ENCODE assay signal across 8 cellular contexts in the genomic region with DNA sequence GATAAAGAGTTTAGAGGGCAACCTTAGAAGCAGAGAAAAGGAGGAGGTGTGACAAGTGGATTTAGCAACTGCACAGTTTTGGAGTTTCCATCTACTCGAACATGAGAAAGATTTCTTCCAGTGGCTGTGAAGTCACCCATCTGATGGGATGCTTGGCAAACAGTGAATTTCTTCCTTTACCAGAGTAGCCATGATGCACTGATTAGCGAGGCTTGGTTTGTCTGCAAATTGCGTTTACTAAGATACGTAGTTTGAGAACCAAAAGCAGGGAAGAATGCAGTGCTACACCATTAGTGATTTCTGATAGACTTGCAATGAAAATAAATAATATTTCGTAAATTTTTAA. TPM values are rescaled to one million over a fixed set of nuclear protein-coding genes. Genes with fewer than 3 reads are reported as not detected.
A peak's percentile ranks its signal among the peaks of the same experiment; 100 is the strongest.
DNase-seq lines count a peak whose midpoint lies in the region; ATAC-seq and TF ChIP-seq lines count a peak whose summit lies in the region.

No MANE protein-coding gene starts in this region.

- H3K4me3 ChIP-seq in BE2C (ENCODE audit: low read depth, low read length) (peak overlapping the region; percentile 88), choroid plexus epithelial cell (ENCODE audit: low read depth, low read length) (peak overlapping the region; percentile 92)

- H3K27me3 Mint-ChIP-seq in natural killer cell treated with Interleukin-12 subunit alpha and Interleukin-12 subunit beta and Interleukin-15 and Interleukin-18, amount 100 ng/mL, for 72 hours: no peaks in the 10 kb centered on the region

- TF ChIP-seq CTCF in BE2C (IDR thresholded peaks at IDR 0.05; ENCODE audit: low read depth, low read length) (no peak), choroid plexus epithelial cell (conservative IDR thresholded peaks at IDR 0.05; ENCODE audit: low read depth, low read length) (no peak)

- H3K36me3 Mint-ChIP-seq in natural killer cell treated with Interleukin-12 subunit alpha and Interleukin-12 subunit beta and Interleukin-15 and Interleukin-18, amount 100 ng/mL, for 72 hours: no peaks in the 10 kb centered on the region

- H3K36me3 ChIP-seq in BE2C: no peaks in the 10 kb centered on the region; the same call in none of the 2 replicates
- 0 out of 2 replicates have a peak, but pooled peaks cover 4% of the 10 kb centered on the region for H3K36me3 ChIP-seq in KOPT-K1 (ENCODE audit: insufficient read depth, low read length)

- H3K9me3 Mint-ChIP-seq in natural killer cell treated with Interleukin-12 subunit alpha and Interleukin-12 subunit beta and Interleukin-15 and Interleukin-18, amount 100 ng/mL, for 72 hours: no peaks in the 10 kb centered on the region

- H3K4me1 Mint-ChIP-seq in natural killer cell treated with Interleukin-12 subunit alpha and Interleukin-12 subunit beta and Interleukin-15 and Interleukin-18, amount 100 ng/mL, for 72 hours (ENCODE audit: low read depth in 2 of 2): peaks cover 31 to 45% of the 10 kb centered on the region in 2 donors

- H3K9me3 ChIP-seq in BE2C (no peaks in the 10 kb centered on the region), KOPT-K1 (ENCODE audit: insufficient read depth, low read length, poor library complexity, severe bottlenecking) (no peaks in the 10 kb centered on the region)

- H3K27ac Mint-ChIP-seq in natural killer cell treated with Interleukin-12 subunit alpha and Interleukin-12 subunit beta and Interleukin-15 and Interleukin-18, amount 100 ng/mL, for 72 hours: peak overlapping the region; percentile 88 to 97

- H3K4me1 ChIP-seq in BE2C: peaks cover 3% of the 10 kb centered on the region

- DNase-seq in BE2C (no peak), choroid plexus epithelial cell (ENCODE audit: low read depth) (no peak), amniotic stem cell (lab: John Stamatoyannopoulos, UW) (no peak), COR-L47 (lab: John Stamatoyannopoulos, UW) (no peak), NCI-H345 (lab: John Stamatoyannopoulos, UW) (no peak)
- no peak for DNase-seq in natural killer cell treated with Interleukin-12 subunit alpha and Interleukin-12 subunit beta and Interleukin-15 and Interleukin-18, amount 100 ng/mL, for 72 hours (ENCODE audit: low spot score)
- no peak for DNase-seq in effector CD4-positive, alpha-beta T cell

- H3K27me3 ChIP-seq in BE2C: no peaks in the 10 kb centered on the region

- peak overlapping the region; percentile 96 for H3K4me3 Mint-ChIP-seq in natural killer cell treated with Interleukin-12 subunit alpha and Interleukin-12 subunit beta and Interleukin-15 and Interleukin-18, amount 100 ng/mL, for 72 hours

- ATAC-seq in natural killer cell treated with Interleukin-12 subunit alpha and Interleukin-12 subunit beta and Interleukin-15 and Interleukin-18, amount 100 ng/mL, for 72 hours: no peak

- H3K27ac ChIP-seq in KOPT-K1 (ENCODE audit: low read depth, low read length, poor library complexity, severe bottlenecking): peak overlapping the region; percentile 98

RNA-seq across cellular contexts. Expression of a gene that starts 0.8 kb away (rescaled TPM):
- polyA plus RNA-seq in BE2C (2012; ENCODE audit: insufficient read depth, insufficient read length, low read depth): 41.1 TPM
- total RNA-seq in natural killer cell treated with Interleukin-12 subunit alpha and Interleukin-12 subunit beta and Interleukin-15 and Interleukin-18, amount 100 ng/mL, for 72 hours: 100 to 1,000 TPM in 1 of 2 donors, 10 to 100 TPM in 1; 41.6 to 102 TPM
